Comparison of ENCODE assay signal across 9 cellular contexts in the genomic region with DNA sequence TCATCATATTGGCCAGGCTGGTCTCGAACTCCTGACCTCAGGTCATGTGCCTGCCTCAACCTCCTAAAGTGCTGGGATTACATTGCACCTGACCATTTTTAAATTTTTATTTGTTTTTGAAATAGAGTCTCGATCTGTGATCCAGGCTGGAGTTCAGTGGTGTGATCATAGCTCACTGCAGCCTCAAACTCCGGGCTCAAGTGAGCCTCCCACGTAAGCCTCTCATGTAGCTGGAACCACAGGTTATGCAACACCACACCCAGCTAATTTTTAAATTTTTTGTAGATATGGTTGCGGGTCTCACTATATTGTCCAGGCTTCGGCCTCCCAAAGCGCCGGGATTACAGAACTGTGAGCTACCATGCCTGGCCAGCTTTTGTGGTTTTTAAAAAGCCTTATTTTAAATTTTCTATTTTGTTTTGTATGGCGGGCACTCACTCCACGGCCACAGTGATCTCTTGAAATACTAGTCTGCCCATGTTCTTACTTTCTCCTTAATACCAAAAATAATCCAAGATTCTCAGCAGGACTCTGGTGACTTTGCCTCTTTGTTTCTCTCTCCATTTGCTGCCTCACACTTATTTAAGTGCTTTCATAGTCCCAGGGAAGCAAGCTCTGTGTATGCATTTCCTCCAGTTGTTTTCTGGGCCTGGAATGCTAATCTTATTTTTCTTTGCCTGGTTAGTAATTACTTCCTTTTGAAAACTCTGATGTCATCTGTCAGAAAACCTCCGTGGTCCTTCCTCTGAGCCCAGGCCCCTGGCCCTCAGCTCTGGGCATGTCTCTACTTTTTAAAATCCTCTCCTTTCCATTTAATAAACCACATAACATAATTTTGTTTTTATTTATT. TPM values are rescaled to one million over a fixed set of nuclear protein-coding genes. Genes with fewer than 3 reads are reported as not detected.
DNase-seq lines count a peak whose midpoint lies in the region; ATAC-seq and TF ChIP-seq lines count a peak whose summit lies in the region.
"Had no signal": no experiment of that assay in that cellular context is flagged by ENCODE, and none has a peak within 500 bp of the region (broad histone marks: within the 10 kb centered on the region; RNA-seq: fewer than 3 reads in every experiment).

No MANE protein-coding gene starts in this region.

- TF ChIP-seq CTCF in HFFc6 (IDR thresholded peaks at IDR 0.05) (no peak), liver (IDR thresholded peaks at IDR 0.05; ENCODE audit: low read depth, low read length, missing input control) (no peak)

- no peaks in the 10 kb centered on the region; the same call in 1 of the 2 replicates for H3K27me3 Mint-ChIP-seq in HFFc6 (ENCODE audit: insufficient read depth)

- DNase-seq in HFFc6 (no peak), adipocyte (ENCODE audit: low read depth) (peak; percentile 41)
- DNase-seq in activated effector memory CD4-positive, alpha-beta T cell treated with anti-CD3 and anti-CD28 coated beads, Interleukin-2, amount 50 U/mL, for 16 hours, result no peak
- no peak for DNase-seq in activated CD4-positive, alpha-beta T cell treated with anti-CD3 and anti-CD28 coated beads for 48 hours
- DNase-seq: foreskin melanocyte, occipital lobe had no signal

- H3K36me3 ChIP-seq in adipocyte (ENCODE audit: control insufficient read depth, insufficient read depth, low read length, severe bottlenecking) (no peaks in the 10 kb centered on the region), liver (ENCODE audit: control insufficient read depth in 4 of 4, insufficient read depth in 3 of 4, low read depth in 1 of 4, low read length in 3 of 4) (no peaks in the 10 kb centered on the region), subcutaneous abdominal adipose tissue (ENCODE audit: control insufficient read depth in 5 of 5, insufficient read depth in 5 of 5, low read length in 5 of 5) (no peaks in the 10 kb centered on the region)

- H3K9me3 Mint-ChIP-seq in HFFc6, result no peaks in the 10 kb centered on the region

- H3K4me3 Mint-ChIP-seq in HFFc6, result peak overlapping the region; percentile 16

- no peaks in the 10 kb centered on the region for H3K9me3 ChIP-seq in adipocyte (ENCODE audit: control insufficient read depth, low read length)
- no peaks in the 10 kb centered on the region for H3K9me3 ChIP-seq in liver (ENCODE audit: control insufficient read depth in 4 of 4, low read length in 3 of 4)
- H3K9me3 ChIP-seq in subcutaneous abdominal adipose tissue (ENCODE audit: control insufficient read depth in 5 of 5, low read length in 5 of 5), result no peaks in the 10 kb centered on the region

- H3K27me3 ChIP-seq in adipocyte (replicated peaks; ENCODE audit: control insufficient read depth, insufficient read depth, low read length), result no peaks in the 10 kb centered on the region
- H3K27me3 ChIP-seq in liver (ENCODE audit: control insufficient read depth in 4 of 4, insufficient read depth in 4 of 4, low read length in 3 of 4), result no peaks in the 10 kb centered on the region
- H3K27me3 ChIP-seq in subcutaneous abdominal adipose tissue (ENCODE audit: control insufficient read depth in 5 of 5, insufficient read depth in 4 of 5, low read length in 5 of 5), result no peaks in the 10 kb centered on the region

- H3K36me3 Mint-ChIP-seq in HFFc6 (ENCODE audit: low read depth), result peaks cover 17% of the 10 kb centered on the region

- H3K4me1 ChIP-seq in adipocyte (ENCODE audit: control insufficient read depth, insufficient read depth, low read length), result peaks cover 4% of the 10 kb centered on the region
- peaks cover 0 to 5% (median 0%) of the 10 kb centered on the region in 4 donors for H3K4me1 ChIP-seq in liver (ENCODE audit: control insufficient read depth in 4 of 4, insufficient read depth in 4 of 4, low read length in 3 of 4)
- H3K4me1 ChIP-seq in subcutaneous abdominal adipose tissue (ENCODE audit: control insufficient read depth in 5 of 5, insufficient read depth in 5 of 5, low read length in 5 of 5), result peaks cover 0 to 22% (median 16%) of the 10 kb centered on the region in 5 donors

- no peak overlapping the region for H3K4me3 ChIP-seq in adipocyte (ENCODE audit: low read length)
- no peak overlapping the region for H3K4me3 ChIP-seq in liver (ENCODE audit: low read depth in 1 of 3, low read length in 3 of 3)
- H3K4me3 ChIP-seq in subcutaneous abdominal adipose tissue (ENCODE audit: low read depth in 1 of 5, low read length in 5 of 5), result no peak overlapping the region

- peaks cover 23% of the 10 kb centered on the region for H3K4me1 Mint-ChIP-seq in HFFc6 (ENCODE audit: low read depth)

- no peak for TF ChIP-seq RAD21 in liver (IDR thresholded peaks at IDR 0.05)

- H3K27ac ChIP-seq in liver (ENCODE audit: low read depth in 1 of 2, low read length in 2 of 2), result peak overlapping the region; percentile 35 to 98
- peak overlapping the region; percentile 94 for H3K27ac ChIP-seq in subcutaneous abdominal adipose tissue (ENCODE audit: low read depth, low read length)

- peak overlapping the region; percentile 45 for H3K9ac ChIP-seq in adipocyte (ENCODE audit: low read length)
- H3K9ac ChIP-seq in liver (ENCODE audit: low read depth in 1 of 2, low read length in 2 of 2), result no peak overlapping the region
- peak overlapping the region in 1 of 5 donors; percentile 40 for H3K9ac ChIP-seq in subcutaneous abdominal adipose tissue (ENCODE audit: low read length in 5 of 5)

- peak overlapping the region; percentile 94 for H3K27ac Mint-ChIP-seq in HFFc6

- 89% methylated on average over 11 of the region's 11 CpGs for WGBS in liver

- no peak for ATAC-seq in activated CD4-positive, CD25-positive, alpha-beta regulatory T cell treated with anti-CD3 and anti-CD28 coated beads, Interleukin-2, amount 50 U/mL, for 24 hours

TF ChIP-seq in liver, 16 proteins besides CTCF, POLR2A, EP300 and RAD21:
- TF ChIP-seq RXRA (IDR thresholded peaks at IDR 0.05) (no peak), HNF4G (IDR thresholded peaks at IDR 0.05) (no peak)
- TF ChIP-seq, protein P1, sequence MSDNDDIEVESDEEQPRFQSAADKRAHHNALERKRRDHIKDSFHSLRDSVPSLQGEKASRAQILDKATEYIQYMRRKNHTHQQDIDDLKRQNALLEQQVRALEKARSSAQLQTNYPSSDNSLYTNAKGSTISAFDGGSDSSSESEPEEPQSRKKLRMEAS (IDR thresholded peaks at IDR 0.05), result no peak
- TF ChIP-seq, protein P2, sequence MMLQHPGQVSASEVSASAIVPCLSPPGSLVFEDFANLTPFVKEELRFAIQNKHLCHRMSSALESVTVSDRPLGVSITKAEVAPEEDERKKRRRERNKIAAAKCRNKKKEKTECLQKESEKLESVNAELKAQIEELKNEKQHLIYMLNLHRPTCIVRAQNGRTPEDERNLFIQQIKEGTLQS (IDR thresholded peaks at IDR 0.05), result no peak
TF ChIP-seq in liver: peak in this region for 0.

RNA-seq across cellular contexts. Expression of a gene that starts 2.0 kb away (rescaled TPM):
- 100 to 1,000 TPM; 109 to 136 (median 122) TPM for total RNA-seq in HFFc6 (2021; fragmentation: NEBNext Ultra II Directional; extraction: Animal tissue kit (Norgen Biotek cat#: 25700))
- total RNA-seq in liver, result 1 to 10 TPM; 2.7 to 7.8 TPM
- 1 to 10 TPM; 3.0 to 3.9 TPM for polyA plus RNA-seq in liver

RNA-seq across cellular contexts. Expression of a gene that starts 44.6 kb away (rescaled TPM):
- total RNA-seq in HFFc6 (2021; fragmentation: NEBNext Ultra II Directional; extraction: Animal tissue kit (Norgen Biotek cat#: 25700)), result 10 to 100 TPM; 37.1 to 53.6 (median 44.9) TPM
- total RNA-seq in liver, result 10 to 100 TPM in 1 of 2 donors, 1 to 10 TPM in 1; 8.3 to 11.1 TPM
- polyA plus RNA-seq in liver, result 1 to 10 TPM; 4.6 to 7.2 TPM

Comparison
In these comparisons a context has a peak if more than half of its experiments do, and no peak if none do; other contexts are left out.
1. RNA of a gene that starts 2.0 kb away (total RNA-seq): 109 to 136 TPM in HFFc6; 2.7 to 7.8 TPM in liver; every median in the first group is over 10 times any median in the second.